Comparison of ENCODE assay signal across 7 cellular contexts in genomic region chr16:33734650-33735049, GRCh38.
A peak's percentile ranks its signal among the peaks of the same experiment; 100 is the strongest.
DNase-seq lines count a peak whose midpoint lies in the region; ATAC-seq, FAIRE-seq and TF ChIP-seq lines count a peak whose summit lies in the region.
"Not testable (repeated sequence)": the region's sequence is repeated elsewhere in the genome, so short reads cannot be mapped to it uniquely, and the experiment has no call there.

No MANE protein-coding gene starts in this region.

- peak; percentile 41; the same call in 1 of the 3 replicates for ATAC-seq in HepG2

- not testable (repeated sequence) for H2AFZ ChIP-seq in HepG2 (ENCODE audit: low read length)

- WGBS in HepG2 (ENCODE audit: low lambda C conversion rate) = 11% methylated on average over 2 of the region's 2 CpGs

- not testable (repeated sequence) for BruUV-seq in HepG2 (replicated peaks; lab: Mats Ljungman, UMichigan)

- H3K4me1 ChIP-seq in HEK293 (ENCODE audit: control insufficient read depth, insufficient read depth, low read length); HepG2 (ENCODE audit: insufficient read depth, low read length): not testable (repeated sequence)

- intact Hi-C loops in HepG2 (cut with micrococcal nuclease; ENCODE audit: unreplicated experiment) = not testable (repeated sequence)

- H4K20me1 ChIP-seq in HepG2 (ENCODE audit: insufficient read depth, low read length) = not testable (repeated sequence)

- H3K9ac ChIP-seq in HepG2 (ENCODE audit: insufficient read depth, low read depth, low read length) = not testable (repeated sequence)

- not testable (repeated sequence) for TF ChIP-seq EP300 in HepG2 (IDR thresholded peaks at IDR 0.05; ENCODE audit: low read depth in 2 of 2, low read length in 2 of 2); HepG2 (CRISPR knock-in tag; IDR thresholded peaks at IDR 0.05; ENCODE audit: borderline replicate concordance)

- H3K4me2 ChIP-seq in HepG2 (ENCODE audit: low read depth, low read length) = not testable (repeated sequence)

- not testable (repeated sequence) for H3K27me3 ChIP-seq in HepG2 (ENCODE audit: control insufficient read depth in 1 of 2, insufficient read depth in 2 of 2, low read length in 2 of 2)

- CTCF ChIA-PET in HEK293 (lab: Yijun Ruan, JAX); HepG2 (lab: Yijun Ruan, JAX; ENCODE audit: low intra/inter-chr PET ratio, low total read pairs): not testable (repeated sequence)

- TF ChIP-seq RAD21 in HepG2 (CRISPR knock-in tag; IDR thresholded peaks at IDR 0.05) = not testable (repeated sequence)

- in situ Hi-C loops in HepG2 (cut with HindIII; ENCODE audit: extremely low pct_ligation_motif_present, low pct_unique_long_range_greater_than_20kb) = not testable (repeated sequence)

- H3K9me3 ChIP-seq in HEK293 (ENCODE audit: control insufficient read depth, insufficient read depth, low read depth, low read length); HepG2 (ENCODE audit: low read length): not testable (repeated sequence)

- not testable (repeated sequence) for H3K36me3 ChIP-seq in HEK293 (ENCODE audit: control insufficient read depth in 2 of 2, insufficient read depth in 1 of 2, low read length in 2 of 2); HepG2 (replicated peaks in 1 of 2; ENCODE audit: control insufficient read depth in 1 of 2, insufficient read depth in 2 of 2, low read length in 2 of 2)

- H3K79me2 ChIP-seq in HepG2 (ENCODE audit: insufficient read depth, low read length) = not testable (repeated sequence)

- DNase-seq in NCI-H1694 (lab: John Stamatoyannopoulos, UW) (peak; percentile 17), OCI-M1 (lab: John Stamatoyannopoulos, UW) (peak; percentile 51), RPMI8226 (peak; percentile 23), SW480 (ENCODE audit: low spot score) (peak; percentile 15), HepG2 (ENCODE audit: low spot score) (peak; percentile 1)

- TF ChIP-seq CTCF in HEK293 (tag by site-specific recombination; IDR thresholded peaks at IDR 0.05); HepG2 (CRISPR knock-in tag; IDR thresholded peaks at IDR 0.05): not testable (repeated sequence)
- TF ChIP-seq CTCF in LNCAP (IDR thresholded peaks at IDR 0.05) = peak; percentile 36; the same call in 1 of the 2 replicates

- not testable (repeated sequence) for TF ChIP-seq POLR2A in HepG2 (IDR thresholded peaks at IDR 0.05; ENCODE audit: insufficient read depth in 1 of 2, low read depth in 2 of 2, low read length in 2 of 2)

- FAIRE-seq in HepG2 (lab: Jason Lieb, UNC) = not testable (repeated sequence)

- H3K27ac ChIP-seq in HEK293 (ENCODE audit: extremely low read depth, low read depth, low read length); HepG2 (ENCODE audit: extremely low read length, insufficient read depth, low read length): not testable (repeated sequence)

- H3K4me3 ChIP-seq in HEK293 (ENCODE audit: low read depth, low read length); HepG2 (replicated peaks in 1 of 3; ENCODE audit: insufficient read depth in 1 of 3, low read depth in 2 of 3, low read length in 3 of 3): not testable (repeated sequence)

- POLR2A ChIA-PET in HEK293 (lab: Yijun Ruan, JAX); HepG2 (lab: Yijun Ruan, JAX): not testable (repeated sequence)

TF ChIP-seq in HEK293, 187 proteins besides CTCF, POLR2A, EP300 and RAD21:
- TF ChIP-seq ZNF654 (tag by site-specific recombination; IDR thresholded peaks at IDR 0.05; ENCODE audit: low read depth) = peak; percentile 31

TF ChIP-seq in HepG2, 621 proteins besides CTCF, POLR2A, EP300 and RAD21:
- peak; percentile 32 for TF ChIP-seq STAG1 (CRISPR knock-in tag; IDR thresholded peaks at IDR 0.05)
TF ChIP-seq in HepG2: peak in this region for 1; not testable (repeated sequence) for 620.

Comparison
In these comparisons a context has a peak if more than half of its experiments do, and no peak if none do; other contexts are left out.
1. DNase-seq: peak in every context shown above with its lines; median percentile 51 in OCI-M1; 23 in RPMI8226; 17 in NCI-H1694; 15 in SW480; 1 in HepG2.